ENCODE assay signal across 7 cellular contexts in genomic region chr15:51955514-51955913, GRCh38.
"Had no signal": no experiment of that assay in that cellular context is flagged by ENCODE, and none has a peak within 500 bp of the region (broad histone marks: within the 10 kb centered on the region; RNA-seq: fewer than 3 reads in every experiment).

No MANE protein-coding gene starts in this region.

- FAIRE-seq: HTR-8/SVneo had no signal

- H3K27ac ChIP-seq: GM23248, KMS-11 had no signal

- H3K9ac ChIP-seq: GM23248, KMS-11 had no signal

- H3K4me2 ChIP-seq: KMS-11 had no signal

- H2AFZ ChIP-seq: GM23248 had no signal

- H3K4me3 ChIP-seq: GM23248 had no signal

- DNase-seq: GM23248, GOT3, H7, HCEC 1CT, KBM-7 had no signal
